1 cellular context compared by ENCODE assay signal in the genomic region with DNA sequence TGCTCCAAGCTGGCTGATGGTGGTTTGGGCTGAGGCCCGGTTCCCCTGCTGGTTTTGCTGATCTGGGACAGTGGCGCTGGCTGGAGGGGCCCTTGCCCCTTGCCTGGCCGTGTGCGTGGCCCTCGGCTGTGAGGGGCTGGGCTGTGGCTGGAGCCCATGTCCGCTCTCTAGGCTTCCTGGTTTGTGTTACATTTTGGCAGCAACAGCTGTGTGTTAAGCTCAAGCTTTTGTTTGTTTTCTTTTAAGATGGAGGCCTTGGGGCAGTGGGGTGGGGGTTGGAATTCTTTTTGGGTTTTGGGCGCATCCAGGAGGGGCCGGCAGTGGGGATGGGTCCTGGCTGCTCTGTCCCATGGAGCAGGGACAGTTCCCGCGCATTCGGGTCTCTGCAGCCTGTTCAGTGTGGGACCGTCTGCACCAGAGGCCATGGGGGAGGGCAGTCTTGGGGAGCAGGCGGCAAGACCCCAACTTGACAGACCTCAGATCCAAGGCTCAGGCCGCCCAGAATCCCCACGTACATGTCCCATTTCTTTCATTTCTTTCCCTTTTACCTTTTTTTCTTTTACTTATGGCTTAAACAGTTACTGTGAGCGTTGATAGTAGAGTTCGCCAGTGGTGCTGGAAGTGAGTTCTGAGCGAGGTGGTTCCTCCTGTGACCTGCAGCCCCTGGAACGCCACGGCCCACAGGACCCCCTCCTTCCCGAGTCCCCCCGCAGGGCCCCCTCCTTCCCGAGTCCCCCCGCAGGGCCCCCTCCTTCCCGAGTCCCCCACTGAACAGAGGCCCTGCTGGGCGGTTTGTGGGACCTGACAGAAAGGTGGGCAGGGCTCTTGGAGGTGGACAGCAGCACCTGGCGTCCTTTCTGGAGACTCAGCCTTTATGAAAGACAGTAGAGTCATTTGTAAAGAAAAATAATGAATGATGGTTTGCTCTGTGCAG.
TF ChIP-seq lines count a peak whose summit lies in the region.

No MANE protein-coding gene starts in this region.

TF ChIP-seq in WTC11, 78 proteins besides CTCF, POLR2A, EP300 and RAD21 (continued from another document):
- TF ChIP-seq, protein P1, sequence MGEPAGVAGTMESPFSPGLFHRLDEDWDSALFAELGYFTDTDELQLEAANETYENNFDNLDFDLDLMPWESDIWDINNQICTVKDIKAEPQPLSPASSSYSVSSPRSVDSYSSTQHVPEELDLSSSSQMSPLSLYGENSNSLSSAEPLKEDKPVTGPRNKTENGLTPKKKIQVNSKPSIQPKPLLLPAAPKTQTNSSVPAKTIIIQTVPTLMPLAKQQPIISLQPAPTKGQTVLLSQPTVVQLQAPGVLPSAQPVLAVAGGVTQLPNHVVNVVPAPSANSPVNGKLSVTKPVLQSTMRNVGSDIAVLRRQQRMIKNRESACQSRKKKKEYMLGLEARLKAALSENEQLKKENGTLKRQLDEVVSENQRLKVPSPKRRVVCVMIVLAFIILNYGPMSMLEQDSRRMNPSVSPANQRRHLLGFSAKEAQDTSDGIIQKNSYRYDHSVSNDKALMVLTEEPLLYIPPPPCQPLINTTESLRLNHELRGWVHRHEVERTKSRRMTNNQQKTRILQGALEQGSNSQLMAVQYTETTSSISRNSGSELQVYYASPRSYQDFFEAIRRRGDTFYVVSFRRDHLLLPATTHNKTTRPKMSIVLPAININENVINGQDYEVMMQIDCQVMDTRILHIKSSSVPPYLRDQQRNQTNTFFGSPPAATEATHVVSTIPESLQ (CRISPR knock-in tag; IDR thresholded peaks at IDR 0.05), result no peak
- TF ChIP-seq, protein P2, sequence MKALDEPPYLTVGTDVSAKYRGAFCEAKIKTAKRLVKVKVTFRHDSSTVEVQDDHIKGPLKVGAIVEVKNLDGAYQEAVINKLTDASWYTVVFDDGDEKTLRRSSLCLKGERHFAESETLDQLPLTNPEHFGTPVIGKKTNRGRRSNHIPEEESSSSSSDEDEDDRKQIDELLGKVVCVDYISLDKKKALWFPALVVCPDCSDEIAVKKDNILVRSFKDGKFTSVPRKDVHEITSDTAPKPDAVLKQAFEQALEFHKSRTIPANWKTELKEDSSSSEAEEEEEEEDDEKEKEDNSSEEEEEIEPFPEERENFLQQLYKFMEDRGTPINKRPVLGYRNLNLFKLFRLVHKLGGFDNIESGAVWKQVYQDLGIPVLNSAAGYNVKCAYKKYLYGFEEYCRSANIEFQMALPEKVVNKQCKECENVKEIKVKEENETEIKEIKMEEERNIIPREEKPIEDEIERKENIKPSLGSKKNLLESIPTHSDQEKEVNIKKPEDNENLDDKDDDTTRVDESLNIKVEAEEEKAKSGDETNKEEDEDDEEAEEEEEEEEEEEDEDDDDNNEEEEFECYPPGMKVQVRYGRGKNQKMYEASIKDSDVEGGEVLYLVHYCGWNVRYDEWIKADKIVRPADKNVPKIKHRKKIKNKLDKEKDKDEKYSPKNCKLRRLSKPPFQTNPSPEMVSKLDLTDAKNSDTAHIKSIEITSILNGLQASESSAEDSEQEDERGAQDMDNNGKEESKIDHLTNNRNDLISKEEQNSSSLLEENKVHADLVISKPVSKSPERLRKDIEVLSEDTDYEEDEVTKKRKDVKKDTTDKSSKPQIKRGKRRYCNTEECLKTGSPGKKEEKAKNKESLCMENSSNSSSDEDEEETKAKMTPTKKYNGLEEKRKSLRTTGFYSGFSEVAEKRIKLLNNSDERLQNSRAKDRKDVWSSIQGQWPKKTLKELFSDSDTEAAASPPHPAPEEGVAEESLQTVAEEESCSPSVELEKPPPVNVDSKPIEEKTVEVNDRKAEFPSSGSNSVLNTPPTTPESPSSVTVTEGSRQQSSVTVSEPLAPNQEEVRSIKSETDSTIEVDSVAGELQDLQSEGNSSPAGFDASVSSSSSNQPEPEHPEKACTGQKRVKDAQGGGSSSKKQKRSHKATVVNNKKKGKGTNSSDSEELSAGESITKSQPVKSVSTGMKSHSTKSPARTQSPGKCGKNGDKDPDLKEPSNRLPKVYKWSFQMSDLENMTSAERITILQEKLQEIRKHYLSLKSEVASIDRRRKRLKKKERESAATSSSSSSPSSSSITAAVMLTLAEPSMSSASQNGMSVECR (CRISPR knock-in tag; IDR thresholded peaks at IDR 0.05; ENCODE audit: borderline replicate concordance), result no peak
- no peak for TF ChIP-seq RORB (CRISPR knock-in tag; IDR thresholded peaks at IDR 0.05)
- TF ChIP-seq, protein P3, sequence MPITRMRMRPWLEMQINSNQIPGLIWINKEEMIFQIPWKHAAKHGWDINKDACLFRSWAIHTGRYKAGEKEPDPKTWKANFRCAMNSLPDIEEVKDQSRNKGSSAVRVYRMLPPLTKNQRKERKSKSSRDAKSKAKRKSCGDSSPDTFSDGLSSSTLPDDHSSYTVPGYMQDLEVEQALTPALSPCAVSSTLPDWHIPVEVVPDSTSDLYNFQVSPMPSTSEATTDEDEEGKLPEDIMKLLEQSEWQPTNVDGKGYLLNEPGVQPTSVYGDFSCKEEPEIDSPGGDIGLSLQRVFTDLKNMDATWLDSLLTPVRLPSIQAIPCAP (CRISPR knock-in tag; IDR thresholded peaks at IDR 0.05), result no peak
